Comparison of ENCODE assay signal across 14 cellular contexts in the genomic region with DNA sequence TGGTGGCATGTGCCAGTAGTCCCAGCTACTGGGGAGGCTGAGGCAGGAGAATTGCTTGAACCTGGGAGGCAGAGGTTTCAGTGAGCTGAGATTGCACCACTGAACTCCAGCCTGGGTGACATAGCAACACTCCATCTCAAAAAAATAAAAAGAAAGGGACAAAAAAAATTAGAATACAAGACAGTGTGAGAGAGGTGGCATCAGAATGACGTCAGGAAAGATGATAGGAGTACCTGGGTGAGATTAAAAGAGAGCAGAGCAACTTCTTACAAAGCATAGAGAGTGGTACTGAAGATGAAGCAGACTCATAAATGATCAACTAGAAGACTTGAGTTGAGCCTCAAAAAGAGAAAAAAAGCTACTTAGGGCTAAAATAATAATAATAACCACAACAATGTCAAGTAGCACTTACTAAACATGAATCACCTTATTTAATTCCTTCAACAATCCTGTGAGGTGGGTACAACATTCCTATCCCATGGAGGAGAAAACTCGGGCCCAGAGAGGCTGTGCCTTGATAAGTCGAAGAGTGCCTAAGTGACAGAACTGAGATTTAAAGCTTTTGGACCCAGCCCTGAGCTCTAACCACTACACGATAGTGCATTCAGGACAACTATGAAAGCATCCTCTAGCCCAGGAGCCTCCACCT. TPM values are rescaled to one million over a fixed set of nuclear protein-coding genes. Genes with fewer than 3 reads are reported as not detected.
"Had no signal": no experiment of that assay in that cellular context is flagged by ENCODE, and none has a peak within 500 bp of the region (broad histone marks: within the 10 kb centered on the region; RNA-seq: fewer than 3 reads in every experiment).

No MANE protein-coding gene starts in this region.

- ATAC-seq: left lobe of liver; natural killer cell treated with Interleukin-12 subunit alpha and Interleukin-12 subunit beta and Interleukin-15 and Interleukin-18, amount 100 ng/mL, for 72 hours had no signal

- DNase-seq: activated CD4-positive, alpha-beta T cell treated with anti-CD3 and anti-CD28 coated beads for 4 hours; activated naive CD4-positive, alpha-beta T cell treated with anti-CD3 and anti-CD28 coated beads for 36 hours; effector memory CD4-positive, alpha-beta T cell; hypothalamus; mesenchymal stem cell; nucleus accumbens; stimulated activated CD4-positive, alpha-beta T cell treated with anti-CD3 and anti-CD28 coated beads, Interleukin-2, amount 100 ng/mL, for 48 hours; stimulated activated naive CD4-positive, alpha-beta T cell treated with Interleukin-2 at 50 U/mL for 16 hours; trophoblast cell had no signal

- H3K27ac ChIP-seq: VCaP had no signal

RNA-seq across cellular contexts. Expression of gene SLN, which starts 5.2 kb away (rescaled TPM):
- total RNA-seq: activated naive CD4-positive, alpha-beta T cell treated with anti-CD3 and anti-CD28 coated beads for 36 hours; glomerular endothelial cell; left lobe of liver; natural killer cell treated with Interleukin-12 subunit alpha and Interleukin-12 subunit beta and Interleukin-15 and Interleukin-18, amount 100 ng/mL, for 72 hours; pulmonary artery endothelial cell had no signal
